Comparison of ENCODE assay signal across 1 cellular context in genomic region chr5:163915481-163915961, GRCh38.
TF ChIP-seq lines count a peak whose summit lies in the region.

No MANE protein-coding gene starts in this region.

TF ChIP-seq in K562, 482 proteins besides CTCF, POLR2A, EP300 and RAD21:
- TF ChIP-seq FOXO4 (CRISPR knock-in tag; IDR thresholded peaks at IDR 0.05) (no peak), ZC3H4 (CRISPR knock-in tag; IDR thresholded peaks at IDR 0.05; ENCODE audit: borderline replicate concordance) (no peak), ZNF583 (CRISPR knock-in tag; IDR thresholded peaks at IDR 0.05) (no peak), MTA1 (IDR thresholded peaks at IDR 0.05; ENCODE audit: borderline replicate concordance) (no peak), ZFX (CRISPR knock-in tag; IDR thresholded peaks at IDR 0.05) (no peak), ZNF785 (CRISPR knock-in tag; IDR thresholded peaks at IDR 0.05) (no peak), SIRT6 (IDR thresholded peaks at IDR 0.05; ENCODE audit: low read depth, low read length) (no peak), MXD1 (CRISPR knock-in tag; IDR thresholded peaks at IDR 0.05; ENCODE audit: borderline replicate concordance, poor library complexity, severe bottlenecking) (no peak), PPARD (CRISPR knock-in tag; IDR thresholded peaks at IDR 0.05) (no peak), ARID4B (CRISPR knock-in tag; IDR thresholded peaks at IDR 0.05) (no peak), SAFB2 (IDR thresholded peaks at IDR 0.05; ENCODE audit: borderline replicate concordance, low read depth, low read length, severe bottlenecking) (no peak), SAP30 (IDR thresholded peaks at IDR 0.05; ENCODE audit: borderline replicate concordance, insufficient read depth, low read depth, low read length, poor library complexity, severe bottlenecking) (no peak), ZNF197 (CRISPR knock-in tag; IDR thresholded peaks at IDR 0.05; ENCODE audit: low read depth) (no peak), SMAD1 (IDR thresholded peaks at IDR 0.05; ENCODE audit: low read depth, low read length, partially characterized antibody) (no peak), ARID3B (CRISPR knock-in tag; IDR thresholded peaks at IDR 0.05; ENCODE audit: borderline replicate concordance) (no peak), ZNF282 (CRISPR knock-in tag; IDR thresholded peaks at IDR 0.05) (no peak), TGIF2 (CRISPR knock-in tag; IDR thresholded peaks at IDR 0.05) (no peak)
